ENCODE assay signal across 8 cellular contexts in the genomic region with DNA sequence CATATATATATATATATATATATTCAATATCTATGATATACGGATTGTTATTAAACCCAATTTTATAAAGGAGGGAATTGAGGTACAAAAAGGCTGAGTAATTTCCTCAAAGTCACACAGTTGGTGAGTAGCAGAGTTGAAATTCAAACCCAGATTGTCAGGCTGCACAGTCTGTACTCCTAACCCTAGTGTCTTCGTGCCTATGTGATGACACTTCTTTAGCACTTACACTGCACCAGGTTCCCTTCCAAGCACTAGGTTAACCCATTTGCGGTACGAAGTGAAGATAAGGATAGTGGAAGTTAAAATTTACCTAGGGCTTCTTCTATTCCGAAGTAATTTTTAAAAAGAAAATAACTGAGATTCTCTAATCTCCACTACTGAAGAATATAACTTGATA.
"Had no signal": no experiment of that assay in that cellular context is flagged by ENCODE, and none has a peak within 500 bp of the region (broad histone marks: within the 10 kb centered on the region; RNA-seq: fewer than 3 reads in every experiment).

No MANE protein-coding gene starts in this region.

- H3K4me3 ChIP-seq: GM12878 had no signal

- FAIRE-seq: G401.6, GM12878, GM12891, GM12892, GM18507, GM19239 had no signal

- ATAC-seq: GM12878 had no signal

- DNase-seq: GDM1, GF-D8 had no signal
